In the genomic region with DNA sequence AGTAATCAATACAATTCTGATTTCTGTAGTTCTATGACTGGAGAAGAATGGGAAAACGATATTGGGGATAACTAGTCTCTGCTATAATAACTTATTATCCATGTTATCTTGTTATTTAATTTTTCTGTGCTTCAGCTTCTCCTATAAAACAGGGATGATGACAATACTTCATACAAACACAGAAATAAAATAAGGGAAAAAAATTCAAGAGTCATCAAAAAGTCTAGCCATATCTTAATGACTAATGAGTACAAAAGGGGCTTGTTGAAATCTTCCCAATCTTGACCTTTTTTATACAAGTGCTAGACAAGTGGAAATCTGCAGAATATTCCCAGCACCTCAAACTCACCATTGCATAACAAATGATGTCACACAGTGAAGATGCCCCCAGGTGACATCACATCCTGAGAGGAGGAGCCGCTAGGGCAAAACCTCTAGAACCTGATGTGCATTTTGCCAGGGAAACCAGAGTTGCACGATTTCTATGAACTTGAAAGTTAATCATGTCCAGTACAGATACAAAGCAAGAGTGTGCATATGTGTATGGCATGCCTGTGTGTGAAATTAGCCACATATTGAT, we compare ENCODE assay signal across 21 cellular contexts.
"Had no signal": no experiment of that assay in that cellular context is flagged by ENCODE, and none has a peak within 500 bp of the region (broad histone marks: within the 10 kb centered on the region; RNA-seq: fewer than 3 reads in every experiment).

No MANE protein-coding gene starts in this region.

- H3K4me3 Mint-ChIP-seq: activated CD4-positive, alpha-beta memory T cell treated with anti-CD3 and anti-CD28 coated beads, Interleukin-2, amount 10 ng/mL, durations not matched to agents 7 days and 5 days; activated CD4-positive, alpha-beta T cell treated with anti-CD3 and anti-CD28 coated beads, Interleukin-2, amount 10 ng/mL, durations not matched to agents 7 days and 5 days; activated naive CD4-positive, alpha-beta T cell treated with anti-CD3 and anti-CD28 coated beads for 36 hours; activated naive CD8-positive, alpha-beta T cell; activated T-helper 17 cell treated with anti-CD3 and anti-CD28 coated beads, Interleukin-2, amount 50 U/mL, for 72 hours had no signal

- H3K9me3 ChIP-seq: SK-N-SH had no signal

- H3K9ac ChIP-seq: SK-N-SH had no signal

- ATAC-seq: activated T-helper 17 cell treated with anti-CD3 and anti-CD28 coated beads, Interleukin-2, amount 50 U/mL, for 72 hours had no signal

- H3K27me3 Mint-ChIP-seq: activated CD4-positive, alpha-beta memory T cell treated with anti-CD3 and anti-CD28 coated beads, Interleukin-2, amount 10 ng/mL, durations not matched to agents 7 days and 5 days; activated CD4-positive, alpha-beta T cell treated with anti-CD3 and anti-CD28 coated beads, Interleukin-2, amount 10 ng/mL, durations not matched to agents 7 days and 5 days had no signal

- H3K9me2 ChIP-seq: SK-N-SH had no signal

- H3K4me1 Mint-ChIP-seq: activated CD4-positive, alpha-beta memory T cell treated with anti-CD3 and anti-CD28 coated beads, Interleukin-2, amount 10 ng/mL, durations not matched to agents 7 days and 5 days; activated CD4-positive, alpha-beta T cell treated with anti-CD3 and anti-CD28 coated beads, Interleukin-2, amount 10 ng/mL, durations not matched to agents 7 days and 5 days; activated T-helper 17 cell treated with anti-CD3 and anti-CD28 coated beads, Interleukin-2, amount 50 U/mL, for 72 hours had no signal

- FAIRE-seq: astrocyte had no signal

- H3K36me3 Mint-ChIP-seq: activated naive CD8-positive, alpha-beta T cell had no signal

- H3K9me3 Mint-ChIP-seq: activated CD4-positive, alpha-beta memory T cell treated with anti-CD3 and anti-CD28 coated beads, Interleukin-2, amount 10 ng/mL, durations not matched to agents 7 days and 5 days; activated CD4-positive, alpha-beta T cell treated with anti-CD3 and anti-CD28 coated beads, Interleukin-2, amount 10 ng/mL, durations not matched to agents 7 days and 5 days; activated naive CD4-positive, alpha-beta T cell treated with anti-CD3 and anti-CD28 coated beads for 36 hours; activated T-helper 17 cell treated with anti-CD3 and anti-CD28 coated beads, Interleukin-2, amount 50 U/mL, for 72 hours had no signal

- H3K4me2 ChIP-seq: SK-N-SH had no signal

- H3K27ac Mint-ChIP-seq: activated CD4-positive, alpha-beta memory T cell treated with anti-CD3 and anti-CD28 coated beads, Interleukin-2, amount 10 ng/mL, durations not matched to agents 7 days and 5 days; activated CD4-positive, alpha-beta T cell treated with anti-CD3 and anti-CD28 coated beads, Interleukin-2, amount 10 ng/mL, durations not matched to agents 7 days and 5 days; activated naive CD4-positive, alpha-beta T cell treated with anti-CD3 and anti-CD28 coated beads for 36 hours; activated naive CD8-positive, alpha-beta T cell; activated T-helper 17 cell treated with anti-CD3 and anti-CD28 coated beads, Interleukin-2, amount 50 U/mL, for 72 hours had no signal

- DNase-seq: activated CD4-positive, alpha-beta memory T cell treated with anti-CD3 and anti-CD28 coated beads, Interleukin-2, amount 10 ng/mL, durations not matched to agents 7 days and 5 days; activated CD4-positive, alpha-beta T cell treated with anti-CD3 and anti-CD28 coated beads, Interleukin-2, amount 10 ng/mL, durations not matched to agents 7 days and 5 days; activated CD4-positive, CD25-positive, alpha-beta regulatory T cell; activated gamma-delta T cell; activated naive CD4-positive, alpha-beta T cell treated with anti-CD3 and anti-CD28 coated beads for 36 hours; activated T-cell treated with anti-CD3 and anti-CD28 coated beads for 4 hours; activated T-cell treated with anti-CD3 and anti-CD28 coated beads, Interleukin-2, amount 50 U/mL, for 48 hours; amygdala; caudate nucleus; NCI-H1092; NCI-H1417; NCI-H1930; NCI-H226; NCI-H526 treated with DMSO at 0.1 percent for 48 hours; NCI-H82; SK-N-SH; T-helper 1 cell had no signal

- H3K27ac ChIP-seq: VCaP had no signal
